Comparison of ENCODE assay signal across 8 cellular contexts in genomic region chr9:136949817-136950655, GRCh38. TPM values are rescaled to one million over a fixed set of nuclear protein-coding genes. Genes with fewer than 3 reads are reported as not detected.
A peak's percentile ranks its signal among the peaks of the same experiment; 100 is the strongest.
DNase-seq lines count a peak whose midpoint lies in the region; ATAC-seq and TF ChIP-seq lines count a peak whose summit lies in the region.

No MANE protein-coding gene starts in this region.

- ATAC-seq in RWPE2 (ENCODE audit: low read depth), result peak; percentile 86

- H3K9me3 ChIP-seq in RWPE2 (ENCODE audit: severe bottlenecking) (no peaks in the 10 kb centered on the region), neuron (ENCODE audit: low read length) (no peaks in the 10 kb centered on the region)

- peak overlapping the region; percentile 58 for H3K27ac ChIP-seq in RWPE2 (ENCODE audit: poor library complexity, severe bottlenecking)

- DNase-seq in ELR (ENCODE audit: low read depth), result peak; percentile 88
- peak; percentile 86 for DNase-seq in H4 (ENCODE audit: low spot score)
- DNase-seq in LNCaP clone FGC (ENCODE audit: low read depth), result peak; percentile 82
- peak; percentile 94 for DNase-seq in RWPE2 (ENCODE audit: low spot score)
- DNase-seq in activated gamma-delta T cell treated with Interleukin-2 at 50 U/mL for 16 hours, result peak; percentile 98
- DNase-seq in foreskin melanocyte, result peak; percentile 52
- peak; percentile 54 for DNase-seq in stromal cell of bone marrow (ENCODE audit: low read depth)

- peak overlapping the region; percentile 67 for H3K4me3 ChIP-seq in LNCaP clone FGC (ENCODE audit: low read depth, low read length)
- peak overlapping the region; percentile 51 for H3K4me3 ChIP-seq in RWPE2 (ENCODE audit: severe bottlenecking)
- peak overlapping the region; percentile 63 for H3K4me3 ChIP-seq in neuron (ENCODE audit: low read length)

- no peaks in the 10 kb centered on the region for H3K36me3 ChIP-seq in RWPE2 (ENCODE audit: low read depth)
- no peaks in the 10 kb centered on the region for H3K36me3 ChIP-seq in neuron (ENCODE audit: insufficient read depth, low read length)

- peak overlapping the region; percentile 42 for H2AFZ ChIP-seq in neuron (ENCODE audit: low read depth, low read length)

- no peaks in the 10 kb centered on the region for H3K27me3 ChIP-seq in RWPE2 (ENCODE audit: insufficient read depth, poor library complexity, severe bottlenecking)
- no peaks in the 10 kb centered on the region for H3K27me3 ChIP-seq in neuron (ENCODE audit: insufficient read depth, low read length)

- peaks cover 6% of the 10 kb centered on the region for H3K4me1 ChIP-seq in RWPE2 (ENCODE audit: insufficient read depth, poor library complexity, severe bottlenecking)
- H3K4me1 ChIP-seq in neuron (ENCODE audit: insufficient read depth, low read length), result peaks cover 10% of the 10 kb centered on the region

- TF ChIP-seq CTCF in LNCaP clone FGC (IDR thresholded peaks at IDR 0.05; ENCODE audit: control insufficient read depth, extremely low read depth, insufficient read depth) (peak; percentile 18; the same call in 1 of the 2 replicates), RWPE2 (IDR thresholded peaks at IDR 0.05; ENCODE audit: poor library complexity, severe bottlenecking) (peak; percentile 20)

RNA-seq across cellular contexts. Expression of gene LCN12, which starts 2.0 kb away (rescaled TPM):
- total RNA-seq in H4 (2014; rRNA removed; shearing (Covaris generic)), result not detected in 2 replicates

RNA-seq across cellular contexts. Expression of gene C8G, which starts 5.0 kb away (rescaled TPM):
- total RNA-seq in H4 (2014; rRNA removed; shearing (Covaris generic)), result not detected in 2 replicates

RNA-seq across cellular contexts. Expression of gene FBXW5, which starts 5.5 kb away (rescaled TPM):
- total RNA-seq in H4 (2014; rRNA removed; shearing (Covaris generic)), result 56.2 and 83.0 TPM in 2 replicates

RNA-seq across cellular contexts. Expression of gene PTGDS, which starts 27.3 kb away (rescaled TPM):
- total RNA-seq in H4 (2014; rRNA removed; shearing (Covaris generic)), result not detected in 2 replicates

RNA-seq across cellular contexts. Expression of gene LCNL1, which starts 32.8 kb away (rescaled TPM):
- total RNA-seq in H4 (2014; rRNA removed; shearing (Covaris generic)), result not detected in 2 replicates

Comparison
In these comparisons a context has a peak if more than half of its experiments do, and no peak if none do; other contexts are left out.
1. Peak in every context shown above with its lines: DNase-seq, ATAC-seq, H3K4me3 ChIP-seq and H3K27ac ChIP-seq.